Comparison of ENCODE assay signal across 20 cellular contexts in genomic region chr20:607476-607875, GRCh38. TPM values are rescaled to one million over a fixed set of nuclear protein-coding genes. Genes with fewer than 3 reads are reported as not detected.
DNase-seq lines count a peak whose midpoint lies in the region; ATAC-seq and TF ChIP-seq lines count a peak whose summit lies in the region.
"Had no signal": no experiment of that assay in that cellular context is flagged by ENCODE, and none has a peak within 500 bp of the region (broad histone marks: within the 10 kb centered on the region; RNA-seq: fewer than 3 reads in every experiment).

No MANE protein-coding gene starts in this region.

- H3K9me2 ChIP-seq in hepatocyte (replicated peaks; ENCODE audit: insufficient read depth) = no peaks in the 10 kb centered on the region

- TF ChIP-seq CTCF in GM10266 (IDR thresholded peaks at IDR 0.05; ENCODE audit: control insufficient read depth, insufficient read depth, low read depth, missing control alignments) = no peak
- no peak for TF ChIP-seq CTCF in Panc1 (IDR thresholded peaks at IDR 0.05)
- TF ChIP-seq CTCF in lower lobe of right lung (IDR thresholded peaks at IDR 0.05) = no peak
- TF ChIP-seq CTCF in gastrocnemius medialis (IDR thresholded peaks at IDR 0.05 in 4 of 5, conservative IDR thresholded peaks at IDR 0.05 in 1 of 5) = no peak
- TF ChIP-seq CTCF in hepatocyte (IDR thresholded peaks at IDR 0.05; ENCODE audit: poor library complexity) = no peak

- in situ Hi-C loops in Panc1 (cut with HindIII; ENCODE audit: low pct_unique_long_range_greater_than_20kb, low sequenced_read_pairs) = no loop called here
- in situ Hi-C loops in gastrocnemius medialis (cut with MboI; ENCODE audit: low sequenced_read_pairs in 4 of 4) = loop anchor here in 1 of 4 donors (5.0 kb wide), 1 partner anchor 35 kb away; no protein-coding TSS in a partner anchor

- H3K4me2 ChIP-seq in hepatocyte = no peak overlapping the region
- H3K4me2 ChIP-seq: PC-9 had no signal

- ATAC-seq in Panc1 (peak; percentile 33), lower lobe of right lung (no peak), gastrocnemius medialis (no peak), GM19463 (IDR thresholded peaks at IDR 0.05; ENCODE audit: unreplicated experiment) (no peak)

- no peak overlapping the region for H2AFZ ChIP-seq in hepatocyte
- H2AFZ ChIP-seq: PC-9 had no signal

- intact Hi-C loops in Panc1 (cut with micrococcal nuclease; ENCODE audit: unreplicated experiment) (no loop called here), lower lobe of right lung (cut with DNase I) (no loop called here), gastrocnemius medialis (cut with DNase I; ENCODE audit: low total_unique reads) (no loop called here)

- H3K4me1 ChIP-seq in Panc1 (ENCODE audit: control insufficient read depth, insufficient read depth, low read length) (no peaks in the 10 kb centered on the region), lower lobe of right lung (peaks cover 16% of the 10 kb centered on the region), gastrocnemius medialis (peaks cover 0 to 15% of the 10 kb centered on the region in 2 donors), hepatocyte (ENCODE audit: insufficient read depth) (no peaks in the 10 kb centered on the region)

- no peaks in the 10 kb centered on the region for H3K36me3 ChIP-seq in Panc1 (ENCODE audit: control insufficient read depth, insufficient read depth, low read length)
- H3K36me3 ChIP-seq in lower lobe of right lung = no peaks in the 10 kb centered on the region
- H3K36me3 ChIP-seq in gastrocnemius medialis = no peaks in the 10 kb centered on the region
- H3K36me3 ChIP-seq in hepatocyte (replicated peaks; ENCODE audit: insufficient read depth, low read depth) = no peaks in the 10 kb centered on the region

- DNase-seq in GM10266 (ENCODE audit: extremely low spot score) (peak; percentile 54), Panc1 (ENCODE audit: low read depth, low spot score) (no peak), lower lobe of right lung (peak; percentile 20), gastrocnemius medialis (no peak), hepatocyte (ENCODE audit: low spot score) (no peak), occipital lobe (lab: John Stamatoyannopoulos, UW) (no peak)
- DNase-seq in activated CD4-positive, CD25-positive, alpha-beta regulatory T cell (lab: John Stamatoyannopoulos, UW) = no peak
- DNase-seq: Calu3, DND-41, NCI-H1092, NCI-H1417 treated with DMSO at 0.1 percent for 48 hours, NCI-H1694 treated with DMSO at 0.1 percent for 48 hours, NCI-H2081, NCI-H2227 treated with DMSO at 0.1 percent for 48 hours, NCI-H526 treated with DMSO at 0.1 percent for 48 hours, PC-9 had no signal

- no peak overlapping the region for H3K4me3 ChIP-seq in Panc1 (ENCODE audit: low read depth in 2 of 2, low read length in 2 of 2)
- no peak overlapping the region for H3K4me3 ChIP-seq in lower lobe of right lung
- peak overlapping the region; percentile 38 to 59 (median 49) for H3K4me3 ChIP-seq in gastrocnemius medialis
- no peak overlapping the region for H3K4me3 ChIP-seq in hepatocyte
- H3K4me3 ChIP-seq: PC-9 had no signal

- H3K27me3 ChIP-seq in Panc1 (ENCODE audit: control insufficient read depth, insufficient read depth, low read length) (no peaks in the 10 kb centered on the region), lower lobe of right lung (ENCODE audit: low read depth) (peaks cover 50% of the 10 kb centered on the region), gastrocnemius medialis (peaks cover 18 to 26% (median 20%) of the 10 kb centered on the region in 3 donors), hepatocyte (peaks cover 59% of the 10 kb centered on the region)

- H3K9me3 ChIP-seq in Panc1 (ENCODE audit: control insufficient read depth, insufficient read depth, low read depth, low read length) = no peaks in the 10 kb centered on the region
- H3K9me3 ChIP-seq in lower lobe of right lung = no peaks in the 10 kb centered on the region
- no peaks in the 10 kb centered on the region for H3K9me3 ChIP-seq in gastrocnemius medialis
- H3K9me3 ChIP-seq in hepatocyte (ENCODE audit: low read depth) = no peaks in the 10 kb centered on the region

- TF ChIP-seq POLR2A in gastrocnemius medialis (IDR thresholded peaks at IDR 0.05) = peak in 1 of 2 donors; percentile 21

- no TSS peak for BruUV-seq in Panc1 (replicated peaks; lab: Mats Ljungman, UMichigan)

- WGBS in hepatocyte (ENCODE audit: low lambda C conversion rate, missing lambda C conversion rate) = 90% methylated on average over 6 of the region's 6 CpGs

- no peaks in the 10 kb centered on the region for H4K20me1 ChIP-seq in hepatocyte (ENCODE audit: insufficient read depth, poor library complexity, severe bottlenecking)

- H3K79me2 ChIP-seq in hepatocyte = no peaks in the 10 kb centered on the region

- H3K27ac ChIP-seq in Panc1 (ENCODE audit: low read length) = no peak overlapping the region
- H3K27ac ChIP-seq in lower lobe of right lung = no peak overlapping the region
- H3K27ac ChIP-seq in gastrocnemius medialis = peak overlapping the region; percentile 69 to 83 (median 80)
- H3K27ac ChIP-seq in hepatocyte = no peak overlapping the region
- H3K27ac ChIP-seq: PC-9 had no signal

- POLR2A ChIA-PET in Panc1 (lab: Charles Lee) = interaction anchor here (0.6 kb wide), 1 partner anchor 37 kb away, joined by 4 read pairs; no protein-coding TSS in a partner anchor

- CTCF ChIA-PET in Panc1 (lab: Charles Lee) = no interaction called here

RNA-seq across cellular contexts. Expression of gene TCF15, which starts 2.6 kb away (rescaled TPM):
- not detected for total RNA-seq in Panc1 (2021; ENCODE audit: unreplicated experiment)
- not detected for polyA plus RNA-seq in Panc1 (2012; ENCODE audit: insufficient read length)
- total RNA-seq in lower lobe of right lung = 0.65 TPM
- 10 to 100 TPM in 1 of 4 donors, 1 to 10 TPM in 3; 3.6 to 10.7 (median 4.1) TPM for total RNA-seq in gastrocnemius medialis
- total RNA-seq in hepatocyte = not detected in 2 replicates
- not detected in 2 replicates for polyA plus RNA-seq in hepatocyte
- 0.47 TPM for total RNA-seq in occipital lobe
- total RNA-seq: Calu3, HT-29, NCI-H460, PC-9 had no signal
- polyA plus RNA-seq: CD14-positive monocyte had no signal

RNA-seq across cellular contexts. Expression of gene SRXN1, which starts 45.5 kb away (rescaled TPM):
- 34.5 TPM for total RNA-seq in Panc1 (2021; ENCODE audit: unreplicated experiment)
- 27.6 TPM for polyA plus RNA-seq in Panc1 (2012; ENCODE audit: insufficient read length)
- total RNA-seq in lower lobe of right lung = 32.0 TPM
- 100 to 1,000 TPM in 3 of 4 donors, 10 to 100 TPM in 1; 87.9 to 170 (median 128) TPM for total RNA-seq in gastrocnemius medialis
- 40.0 and 42.2 TPM in 2 replicates for total RNA-seq in hepatocyte
- polyA plus RNA-seq in hepatocyte = 26.9 and 39.6 TPM in 2 replicates
- 11.5 TPM for total RNA-seq in occipital lobe

Comparison
In these comparisons a context has a peak if more than half of its experiments do, and no peak if none do; other contexts are left out.
1. DNase-seq: peak in GM10266 (single experiment) and lower lobe of right lung (single experiment); none in Panc1 (single experiment), gastrocnemius medialis (0 of 2), hepatocyte (single experiment), activated CD4-positive, CD25-positive, alpha-beta regulatory T cell (0 of 4) and occipital lobe (single experiment).
2. H3K27ac ChIP-seq: peak in gastrocnemius medialis (4 of 4); none in Panc1 (single experiment), lower lobe of right lung (single experiment) and hepatocyte (single experiment).
3. H3K4me3 ChIP-seq: peak in gastrocnemius medialis (4 of 4); none in Panc1 (0 of 2), lower lobe of right lung (single experiment) and hepatocyte (single experiment).